In genomic region chr20:1891263-1892121, GRCh38 we compare ENCODE assay signal across 1 cellular context.
TF ChIP-seq lines count a peak whose summit lies in the region.

No MANE protein-coding gene starts in this region.

TF ChIP-seq in SK-N-SH, 30 proteins besides CTCF, POLR2A, EP300 and RAD21 (continued from another document):
- TF ChIP-seq USF2 (IDR thresholded peaks at IDR 0.05; ENCODE audit: borderline replicate concordance, low read depth, low read length) = no peak
- TF ChIP-seq IRF3 (IDR thresholded peaks at IDR 0.05; ENCODE audit: low read depth, low read length) = no peak
- TF ChIP-seq RXRA (IDR thresholded peaks at IDR 0.05; ENCODE audit: borderline replicate concordance, low read depth) = no peak
- no peak for TF ChIP-seq TCF12 (IDR thresholded peaks at IDR 0.05)
- TF ChIP-seq YY1 (IDR thresholded peaks at IDR 0.05; ENCODE audit: low read depth) = no peak
